Comparison of ENCODE assay signal across 8 cellular contexts in the genomic region with DNA sequence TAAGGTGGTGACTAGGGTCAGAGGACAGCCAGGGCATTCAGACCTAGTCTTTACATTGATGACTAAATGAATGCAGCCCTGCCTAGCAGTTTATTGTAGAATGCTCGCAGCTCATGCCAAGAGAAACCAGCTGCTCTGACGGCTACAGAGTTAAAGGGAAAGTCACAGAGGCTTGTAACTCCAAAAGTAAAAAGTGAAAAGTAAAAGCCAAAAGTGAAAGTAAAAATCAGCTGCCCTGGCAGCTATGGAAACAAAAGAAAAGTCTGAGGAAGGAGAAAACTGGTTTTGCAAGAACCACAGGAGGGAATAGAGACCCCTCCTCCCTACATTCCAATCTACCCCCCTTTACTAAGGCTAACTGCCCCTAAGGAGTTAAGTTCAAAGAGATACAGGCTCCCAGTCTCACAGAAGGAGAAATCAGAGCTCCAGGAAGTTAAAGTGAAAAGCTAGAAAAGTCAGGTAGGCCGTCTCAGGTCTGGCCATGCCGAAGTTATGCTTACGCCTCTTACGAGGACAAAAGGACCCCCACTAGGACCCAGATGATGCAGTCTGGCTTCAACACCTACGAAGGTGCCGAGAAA. TPM values are rescaled to one million over a fixed set of nuclear protein-coding genes. Genes with fewer than 3 reads are reported as not detected.
DNase-seq lines count a peak whose midpoint lies in the region; ATAC-seq and TF ChIP-seq lines count a peak whose summit lies in the region.

No MANE protein-coding gene starts in this region.

- intact Hi-C loops in activated CD4-positive, alpha-beta T cell treated with anti-CD3 and anti-CD28 coated beads, Interleukin-2, amount 10 ng/mL, durations not matched to agents 24 days and 14 days (cut with micrococcal nuclease), result loop anchor here (5.0 kb wide), 1 partner anchor 37 kb away; no protein-coding TSS in a partner anchor
- intact Hi-C loops in MCF 10A (cut with micrococcal nuclease), result no loop called here

- H3K27ac Mint-ChIP-seq in activated CD4-positive, alpha-beta T cell treated with anti-CD3 and anti-CD28 coated beads, Interleukin-2, amount 10 ng/mL, durations not matched to agents 24 days and 14 days, result peak overlapping the region; percentile 74
- H3K27ac Mint-ChIP-seq in MCF 10A (ENCODE audit: low read depth, unreplicated experiment), result peak overlapping the region; percentile 77

- CTCF ChIA-PET in MCF 10A (lab: Yijun Ruan, JAX), result no interaction called here

- ATAC-seq in left lobe of liver (peak; percentile 68), GM19455 (IDR thresholded peaks at IDR 0.05; ENCODE audit: unreplicated experiment) (no peak)

- peak overlapping the region; percentile 30 for H3K4me3 ChIP-seq in thymus (ENCODE audit: low read length)

- H3K27ac ChIP-seq in thymus (ENCODE audit: low read depth), result peak overlapping the region; percentile 83

- BruUV-seq in MCF 10A (replicated peaks; lab: Mats Ljungman, UMichigan), result no TSS peak

- no peaks in the 10 kb centered on the region for H3K36me3 ChIP-seq in thymus (ENCODE audit: control insufficient read depth, insufficient read depth)

- POLR2A ChIA-PET in MCF 10A (lab: Yijun Ruan, JAX), result no interaction called here

- H3K36me3 Mint-ChIP-seq in activated CD4-positive, alpha-beta T cell treated with anti-CD3 and anti-CD28 coated beads, Interleukin-2, amount 10 ng/mL, durations not matched to agents 24 days and 14 days (ENCODE audit: low read depth), result no peaks in the 10 kb centered on the region
- no peaks in the 10 kb centered on the region for H3K36me3 Mint-ChIP-seq in MCF 10A (ENCODE audit: insufficient read depth, unreplicated experiment)

- H3K9me3 ChIP-seq in thymus (ENCODE audit: control insufficient read depth), result no peaks in the 10 kb centered on the region

- no peaks in the 10 kb centered on the region for H3K27me3 ChIP-seq in thymus (ENCODE audit: control insufficient read depth, insufficient read depth)

- H3K4me1 Mint-ChIP-seq in activated CD4-positive, alpha-beta T cell treated with anti-CD3 and anti-CD28 coated beads, Interleukin-2, amount 10 ng/mL, durations not matched to agents 24 days and 14 days, result peaks cover 16% of the 10 kb centered on the region
- peaks cover 15% of the 10 kb centered on the region for H3K4me1 Mint-ChIP-seq in MCF 10A (ENCODE audit: insufficient read depth, unreplicated experiment)

- peak; percentile 64 for DNase-seq in activated CD4-positive, alpha-beta T cell treated with anti-CD3 and anti-CD28 coated beads, Interleukin-2, amount 10 ng/mL, durations not matched to agents 24 days and 14 days
- no peak for DNase-seq in activated CD4-positive, alpha-beta T cell treated with anti-CD3 and anti-CD28 coated beads for 1 hour
- DNase-seq in MCF 10A (ENCODE audit: unreplicated experiment) (no peak), left lobe of liver (ENCODE audit: low spot score) (no peak), NCI-H2107 (lab: John Stamatoyannopoulos, UW) (no peak), NCI-H2029 (lab: John Stamatoyannopoulos, UW) (no peak)

- WGBS in thymus, result 13% methylated on average over 8 of the region's 8 CpGs

- H3K4me1 ChIP-seq in thymus (ENCODE audit: control insufficient read depth, insufficient read depth, low read length), result no peaks in the 10 kb centered on the region

- TF ChIP-seq CTCF in MCF 10A (IDR thresholded peaks at IDR 0.05; ENCODE audit: unreplicated experiment), result no peak

- peaks cover 5% of the 10 kb centered on the region for H3K27me3 Mint-ChIP-seq in activated CD4-positive, alpha-beta T cell treated with anti-CD3 and anti-CD28 coated beads, Interleukin-2, amount 10 ng/mL, durations not matched to agents 24 days and 14 days
- peaks cover 13% of the 10 kb centered on the region for H3K27me3 Mint-ChIP-seq in MCF 10A (ENCODE audit: insufficient read depth, unreplicated experiment)

- H3K9me3 Mint-ChIP-seq in activated CD4-positive, alpha-beta T cell treated with anti-CD3 and anti-CD28 coated beads, Interleukin-2, amount 10 ng/mL, durations not matched to agents 24 days and 14 days, result no peaks in the 10 kb centered on the region
- H3K9me3 Mint-ChIP-seq in MCF 10A (ENCODE audit: unreplicated experiment), result no peaks in the 10 kb centered on the region

- H3K4me3 Mint-ChIP-seq in activated CD4-positive, alpha-beta T cell treated with anti-CD3 and anti-CD28 coated beads, Interleukin-2, amount 10 ng/mL, durations not matched to agents 24 days and 14 days, result peak overlapping the region; percentile 85
- H3K4me3 Mint-ChIP-seq in MCF 10A (ENCODE audit: unreplicated experiment), result peak overlapping the region; percentile 41

RNA-seq across cellular contexts. Expression of gene GAGE10, which starts 6.0 kb away (rescaled TPM):
- total RNA-seq in activated CD4-positive, alpha-beta T cell treated with anti-CD3 and anti-CD28 coated beads, Interleukin-2, amount 10 ng/mL, durations not matched to agents 24 days and 14 days, result not detected in 2 replicates
- total RNA-seq in MCF 10A (2022), result not detected in 2 replicates
- total RNA-seq in left lobe of liver, result not detected
- not detected for polyA plus RNA-seq in thymus

RNA-seq across cellular contexts. Expression of gene GAGE12J, which starts 12.3 kb away (rescaled TPM):
- not detected in 2 replicates for total RNA-seq in activated CD4-positive, alpha-beta T cell treated with anti-CD3 and anti-CD28 coated beads, Interleukin-2, amount 10 ng/mL, durations not matched to agents 24 days and 14 days
- total RNA-seq in MCF 10A (2022) (not detected in 2 replicates), left lobe of liver (0.73 TPM)
- polyA plus RNA-seq in thymus, result not detected

RNA-seq across cellular contexts. Expression of gene GAGE13, which starts 21.9 kb away (rescaled TPM):
- total RNA-seq in activated CD4-positive, alpha-beta T cell treated with anti-CD3 and anti-CD28 coated beads, Interleukin-2, amount 10 ng/mL, durations not matched to agents 24 days and 14 days, result not detected in 2 replicates
- total RNA-seq in MCF 10A (2022), result not detected in 2 replicates
- total RNA-seq in left lobe of liver, result not detected
- polyA plus RNA-seq in thymus, result not detected

RNA-seq across cellular contexts. Expression of gene PPP1R3F, which starts 39.9 kb away (rescaled TPM):
- 6.3 and 8.3 TPM in 2 replicates for total RNA-seq in activated CD4-positive, alpha-beta T cell treated with anti-CD3 and anti-CD28 coated beads, Interleukin-2, amount 10 ng/mL, durations not matched to agents 24 days and 14 days
- total RNA-seq in MCF 10A (2022) (7.0 and 9.1 TPM in 2 replicates), left lobe of liver (4.2 TPM)
- polyA plus RNA-seq in thymus, result 4.6 TPM

RNA-seq across cellular contexts. Expression of gene FOXP3, which starts 45.0 kb away (rescaled TPM):
- total RNA-seq in activated CD4-positive, alpha-beta T cell treated with anti-CD3 and anti-CD28 coated beads, Interleukin-2, amount 10 ng/mL, durations not matched to agents 24 days and 14 days, result 13.1 and 14.2 TPM in 2 replicates
- total RNA-seq in MCF 10A (2022) (0.26 and 0.32 TPM in 2 replicates), left lobe of liver (0.65 TPM)
- polyA plus RNA-seq in thymus, result 5.5 TPM
